Comparison of ENCODE assay signal across 19 cellular contexts in genomic region chr11:10453261-10453660, GRCh38. TPM values are rescaled to one million over a fixed set of nuclear protein-coding genes. Genes with fewer than 3 reads are reported as not detected.
A peak's percentile ranks its signal among the peaks of the same experiment; 100 is the strongest.
DNase-seq lines count a peak whose midpoint lies in the region; ATAC-seq, FAIRE-seq and TF ChIP-seq lines count a peak whose summit lies in the region.
"Had no signal": no experiment of that assay in that cellular context is flagged by ENCODE, and none has a peak within 500 bp of the region (broad histone marks: within the 10 kb centered on the region; RNA-seq: fewer than 3 reads in every experiment).

No MANE protein-coding gene starts in this region.

- in situ Hi-C loops in IMR-90 (cut with MboI; ENCODE audit: low sequenced_read_pairs) = no loop called here

- H3K4me1 Mint-ChIP-seq in activated CD4-positive, alpha-beta T cell treated with anti-CD3 and anti-CD28 coated beads, Interleukin-2, amount 10 ng/mL, durations not matched to agents 24 days and 14 days = peaks cover 61% of the 10 kb centered on the region
- peaks cover 63% of the 10 kb centered on the region for H3K4me1 Mint-ChIP-seq in activated CD4-positive, alpha-beta T cell treated with anti-CD3 and anti-CD28 coated beads, Interleukin-2, amount 10 ng/mL, durations not matched to agents 7 days and 5 days

- H3K4ac ChIP-seq in IMR-90 (ENCODE audit: low read depth, low read length) = no peak overlapping the region

- no peak for TF ChIP-seq RAD21 in IMR-90 (IDR thresholded peaks at IDR 0.05; ENCODE audit: low read length)

- no peak overlapping the region for H4K91ac ChIP-seq in IMR-90 (ENCODE audit: insufficient read depth, low read depth, low read length)

- no peak overlapping the region for H4K8ac ChIP-seq in IMR-90 (ENCODE audit: low read depth in 2 of 2, low read length in 2 of 2)

- no peaks in the 10 kb centered on the region for H3K79me2 ChIP-seq in parathyroid adenoma

- H3K23ac ChIP-seq in IMR-90 (ENCODE audit: low read depth, low read length) = no peak overlapping the region

- H3K79me1 ChIP-seq in IMR-90 (ENCODE audit: low read depth in 1 of 2, low read length in 2 of 2) = peaks cover 6 to 29% of the 10 kb centered on the region in 2 experiments; a peak in 3 of 4 replicates

- no peak overlapping the region for H3K27ac Mint-ChIP-seq in activated CD4-positive, alpha-beta T cell treated with anti-CD3 and anti-CD28 coated beads, Interleukin-2, amount 10 ng/mL, durations not matched to agents 24 days and 14 days
- H3K27ac Mint-ChIP-seq in activated CD4-positive, alpha-beta T cell treated with anti-CD3 and anti-CD28 coated beads, Interleukin-2, amount 10 ng/mL, durations not matched to agents 7 days and 5 days = no peak overlapping the region

- CTCF ChIA-PET in activated CD4-positive, alpha-beta T cell treated with anti-CD3 and anti-CD28 coated beads, Interleukin-2, amount 10 ng/mL, durations not matched to agents 7 days and 5 days (lab: Charles Lee) = interaction anchor here (0.6 to 5.9 kb wide), 6 partner anchors 9 to 1902 kb away, joined by 3 to 50 read pairs (median 6); partner anchors contain the start of gene RNF141
- CTCF ChIA-PET in IMR-90 (lab: Yijun Ruan, JAX) = interaction anchor here (0.6 kb wide), 2 partner anchors 70 to 256 kb away, joined by 4 read pairs; no protein-coding TSS in a partner anchor

- H3K4me2 ChIP-seq in IMR-90 (ENCODE audit: low read depth, low read length) = no peak overlapping the region
- no peak overlapping the region for H3K4me2 ChIP-seq in parathyroid adenoma (ENCODE audit: low read length)

- no peak overlapping the region for H3K4me3 ChIP-seq in IMR-90 (ENCODE audit: insufficient read depth, low read depth, low read length)
- no peak overlapping the region for H3K4me3 ChIP-seq in parathyroid adenoma (ENCODE audit: low read depth, low read length)
- H3K4me3 ChIP-seq: Peyer's patch had no signal

- DNase-seq in activated CD4-positive, alpha-beta T cell treated with anti-CD3 and anti-CD28 coated beads, Interleukin-2, amount 10 ng/mL, durations not matched to agents 24 days and 14 days = peak; percentile 52
- no peak for DNase-seq in activated CD4-positive, alpha-beta T cell treated with anti-CD3 and anti-CD28 coated beads, Interleukin-2, amount 10 ng/mL, durations not matched to agents 7 days and 5 days
- DNase-seq in IMR-90 (peak; percentile 21), caudate nucleus (lab: John Stamatoyannopoulos, UW) (no peak), H54 (ENCODE audit: insufficient read length, low spot score) (no peak), NCI-H82 (lab: John Stamatoyannopoulos, UW) (no peak), activated T-cell treated with anti-CD3 and anti-CD28 coated beads for 4 hours (no peak)
- DNase-seq: C1 segment of cervical spinal cord, KBM-7, NCI-H1092, NCI-H1694, NCI-H446 treated with DMSO at 0.1 percent for 48 hours, NCI-H774, Peyer's patch, SHP77 had no signal

- no peak overlapping the region for H2BK5ac ChIP-seq in IMR-90 (ENCODE audit: low read depth, low read length, poor library complexity, severe bottlenecking)

- peaks cover 13% of the 10 kb centered on the region for H3K9me1 ChIP-seq in IMR-90 (ENCODE audit: insufficient read depth, low read length)

- peaks cover 5% of the 10 kb centered on the region; the same call in 1 of the 2 replicates for H4K20me1 ChIP-seq in IMR-90 (ENCODE audit: insufficient read depth, low read length)

- H3K9me3 ChIP-seq in IMR-90 (ENCODE audit: control insufficient read depth, insufficient read depth, low read length) (no peaks in the 10 kb centered on the region), parathyroid adenoma (ENCODE audit: control insufficient read depth, low read length) (no peaks in the 10 kb centered on the region)
- H3K9me3 ChIP-seq: Peyer's patch had no signal

- no peak for ATAC-seq in IMR-90 (ENCODE audit: low read depth)

- no peak overlapping the region for H2BK15ac ChIP-seq in IMR-90 (ENCODE audit: low read depth, low read length)

- H3K27me3 Mint-ChIP-seq in activated CD4-positive, alpha-beta T cell treated with anti-CD3 and anti-CD28 coated beads, Interleukin-2, amount 10 ng/mL, durations not matched to agents 24 days and 14 days = peaks cover 21% of the 10 kb centered on the region
- peaks cover 9% of the 10 kb centered on the region for H3K27me3 Mint-ChIP-seq in activated CD4-positive, alpha-beta T cell treated with anti-CD3 and anti-CD28 coated beads, Interleukin-2, amount 10 ng/mL, durations not matched to agents 7 days and 5 days

- H2AFZ ChIP-seq in IMR-90 (replicated peaks; ENCODE audit: low read length, poor library complexity) = no peak overlapping the region
- H2AFZ ChIP-seq in parathyroid adenoma = no peak overlapping the region

- peaks cover 2% of the 10 kb centered on the region for H3K27me3 ChIP-seq in IMR-90 (ENCODE audit: control insufficient read depth, insufficient read depth, low read length)
- H3K27me3 ChIP-seq in parathyroid adenoma (ENCODE audit: control insufficient read depth, insufficient read depth, low read length) = no peaks in the 10 kb centered on the region
- H3K27me3 ChIP-seq: Peyer's patch had no signal

- H3K9ac ChIP-seq in IMR-90 (ENCODE audit: low read depth, low read length) (no peak overlapping the region), parathyroid adenoma (no peak overlapping the region)

- no peak for TF ChIP-seq POLR2A in IMR-90 (IDR thresholded peaks at IDR 0.05; ENCODE audit: low read depth, low read length)
- TF ChIP-seq POLR2A in H54 (IDR thresholded peaks at IDR 0.05; ENCODE audit: low read depth, low read length) = no peak

- no peak for FAIRE-seq in H54 (lab: Jason Lieb, UNC)
- FAIRE-seq: GM12891, GM19239 had no signal

- no peak overlapping the region for H2AK9ac ChIP-seq in IMR-90 (replicated peaks; ENCODE audit: low read depth, low read length, poor library complexity)

- POLR2A ChIA-PET in activated CD4-positive, alpha-beta T cell treated with anti-CD3 and anti-CD28 coated beads, Interleukin-2, amount 10 ng/mL, durations not matched to agents 7 days and 5 days (lab: Charles Lee) = interaction anchor here (0.5 to 0.7 kb wide), 3 partner anchors 21 to 416 kb away, joined by 3 to 5 read pairs (median 4); no protein-coding TSS in a partner anchor
- POLR2A ChIA-PET in IMR-90 (lab: Charles Lee; ENCODE audit: unreplicated experiment) = no interaction called here

- no TSS peak for BruUV-seq in IMR-90 (replicated peaks; lab: Mats Ljungman, UMichigan)

- intact Hi-C loops in activated CD4-positive, alpha-beta T cell treated with anti-CD3 and anti-CD28 coated beads, Interleukin-2, amount 10 ng/mL, durations not matched to agents 24 days and 14 days (cut with micrococcal nuclease) = loop anchor here (10.0 kb wide), 1 partner anchor 1768 kb away; the partner anchor contains the start of genes RPL27A and TRIM66
- intact Hi-C loops in IMR-90 (cut with micrococcal nuclease) = no loop called here

- H2BK120ac ChIP-seq in IMR-90 (ENCODE audit: low read depth, low read length) = no peak overlapping the region

- dilution Hi-C loops in IMR-90 (cut with HindIII; ENCODE audit: low sequenced_read_pairs, unreplicated experiment) = no loop called here

- H3K27ac ChIP-seq in IMR-90 (ENCODE audit: insufficient read depth, low read length) (no peak overlapping the region), caudate nucleus (ENCODE audit: low read depth, low read length) (peak overlapping the region; percentile 29), parathyroid adenoma (peak overlapping the region; percentile 91)
- H3K27ac ChIP-seq: 22Rv1, Peyer's patch had no signal

- H3K9me3 Mint-ChIP-seq in activated CD4-positive, alpha-beta T cell treated with anti-CD3 and anti-CD28 coated beads, Interleukin-2, amount 10 ng/mL, durations not matched to agents 24 days and 14 days = no peaks in the 10 kb centered on the region
- no peaks in the 10 kb centered on the region for H3K9me3 Mint-ChIP-seq in activated CD4-positive, alpha-beta T cell treated with anti-CD3 and anti-CD28 coated beads, Interleukin-2, amount 10 ng/mL, durations not matched to agents 7 days and 5 days

- no peaks in the 10 kb centered on the region for H3K36me3 ChIP-seq in IMR-90 (ENCODE audit: control insufficient read depth, insufficient read depth, low read length)
- no peaks in the 10 kb centered on the region for H3K36me3 ChIP-seq in parathyroid adenoma (ENCODE audit: control insufficient read depth, insufficient read depth, low read length)
- H3K36me3 ChIP-seq: Peyer's patch had no signal

- TF ChIP-seq CTCF in IMR-90 (conservative IDR thresholded peaks at IDR 0.05; ENCODE audit: low read depth, low read length) = no peak
- no peak for TF ChIP-seq CTCF in parathyroid adenoma (IDR thresholded peaks at IDR 0.05)

- peaks cover 18% of the 10 kb centered on the region for H3K4me1 ChIP-seq in IMR-90 (ENCODE audit: control insufficient read depth, insufficient read depth, low read length)
- H3K4me1 ChIP-seq in parathyroid adenoma = peaks cover 30% of the 10 kb centered on the region

- 0 out of 2 replicates have a peak overlapping the region, but pooled peaks have one; percentile 13 for H2AK5ac ChIP-seq in IMR-90 (ENCODE audit: low read depth, low read length)

- no peak overlapping the region for H3K56ac ChIP-seq in IMR-90 (ENCODE audit: extremely low read depth, insufficient read depth, low read length)

- H4K5ac ChIP-seq in IMR-90 (ENCODE audit: low read depth, low read length) = no peak overlapping the region

- no peak overlapping the region for H3K4me3 Mint-ChIP-seq in activated CD4-positive, alpha-beta T cell treated with anti-CD3 and anti-CD28 coated beads, Interleukin-2, amount 10 ng/mL, durations not matched to agents 24 days and 14 days
- H3K4me3 Mint-ChIP-seq in activated CD4-positive, alpha-beta T cell treated with anti-CD3 and anti-CD28 coated beads, Interleukin-2, amount 10 ng/mL, durations not matched to agents 7 days and 5 days = no peak overlapping the region

- no peak overlapping the region for H3K18ac ChIP-seq in IMR-90 (ENCODE audit: low read depth, low read length)

- H2BK20ac ChIP-seq in IMR-90 (ENCODE audit: low read depth, low read length) = no peak overlapping the region

- WGBS in IMR-90 (ENCODE audit: extremely low coverage in 2 of 2, insufficient read length in 1 of 2), 2 experiments = no CpG with 5 or more reads among the region's 3 CpGs

- H3K36me3 Mint-ChIP-seq in activated CD4-positive, alpha-beta T cell treated with anti-CD3 and anti-CD28 coated beads, Interleukin-2, amount 10 ng/mL, durations not matched to agents 24 days and 14 days (ENCODE audit: low read depth) = peaks cover 5% of the 10 kb centered on the region
- H3K36me3 Mint-ChIP-seq in activated CD4-positive, alpha-beta T cell treated with anti-CD3 and anti-CD28 coated beads, Interleukin-2, amount 10 ng/mL, durations not matched to agents 7 days and 5 days (ENCODE audit: low read depth) = peaks cover 6% of the 10 kb centered on the region

- no peak overlapping the region for H3K14ac ChIP-seq in IMR-90 (replicated peaks; ENCODE audit: low read depth, low read length)

RNA-seq across cellular contexts. Expression of gene AMPD3, which starts 1.8 kb away (rescaled TPM):
- total RNA-seq in activated CD4-positive, alpha-beta T cell treated with anti-CD3 and anti-CD28 coated beads, Interleukin-2, amount 10 ng/mL, durations not matched to agents 24 days and 14 days = 14.5 and 18.3 TPM in 2 replicates
- 10 to 100 TPM; 20.3 to 20.8 TPM for total RNA-seq in activated CD4-positive, alpha-beta T cell treated with anti-CD3 and anti-CD28 coated beads, Interleukin-2, amount 10 ng/mL, durations not matched to agents 7 days and 5 days
- 8.1 and 8.6 TPM in 2 replicates for total RNA-seq in IMR-90 (2012; rRNA removed)
- polyA plus RNA-seq in IMR-90 (2012; rRNA removed) = 10.8 and 12.1 TPM in 2 replicates
- polyA plus RNA-seq in IMR-90 (2012; cell fraction: cytosol; rRNA removed) = 7.4 and 13.3 TPM in 2 replicates
- polyA plus RNA-seq in IMR-90 (2012; cell fraction: nucleus; rRNA removed; ENCODE audit: low replicate concordance) = 19.2 and 26.6 TPM in 2 replicates

Comparison
In these comparisons a context has a peak if more than half of its experiments do, and no peak if none do; other contexts are left out.
1. DNase-seq: peak in activated CD4-positive, alpha-beta T cell treated with anti-CD3 and anti-CD28 coated beads, Interleukin-2, amount 10 ng/mL, durations not matched to agents 24 days and 14 days (single experiment) and IMR-90 (single experiment); none in activated CD4-positive, alpha-beta T cell treated with anti-CD3 and anti-CD28 coated beads, Interleukin-2, amount 10 ng/mL, durations not matched to agents 7 days and 5 days (single experiment), caudate nucleus (0 of 61), H54 (single experiment), NCI-H82 (single experiment) and activated T-cell treated with anti-CD3 and anti-CD28 coated beads for 4 hours (single experiment).